ENCODE assay signal across 28 cellular contexts in the genomic region with DNA sequence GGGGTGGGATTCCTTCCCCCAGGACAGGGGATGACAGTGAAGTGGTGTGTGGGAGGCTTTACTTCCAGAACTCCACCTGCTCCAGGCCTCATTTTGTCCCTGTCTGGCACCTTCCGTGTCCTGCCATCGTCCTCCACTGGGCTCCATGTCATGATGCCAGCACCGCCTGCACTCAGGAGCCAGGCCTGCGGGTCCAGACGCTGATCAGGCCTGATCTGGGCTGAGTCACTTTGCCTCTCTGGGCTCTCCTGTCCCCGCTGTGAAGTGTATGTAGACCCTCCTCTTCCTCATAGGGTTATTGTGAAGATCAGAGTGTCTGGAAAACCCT. TPM values are rescaled to one million over a fixed set of nuclear protein-coding genes. Genes with fewer than 3 reads are reported as not detected.
"Had no signal": no experiment of that assay in that cellular context is flagged by ENCODE, and none has a peak within 500 bp of the region (broad histone marks: within the 10 kb centered on the region; RNA-seq: fewer than 3 reads in every experiment).

No MANE protein-coding gene starts in this region.

- H3K4me1 Mint-ChIP-seq: activated naive CD4-positive, alpha-beta T cell treated with anti-CD3 and anti-CD28 coated beads, Interleukin-2, amount 50 U/mL, for 24 hours had no signal

- H2AFZ ChIP-seq: neural progenitor cell had no signal

- H3K4me3 ChIP-seq: ascending aorta, neural progenitor cell, ovary, right lobe of liver, testis, upper lobe of left lung had no signal

- H3K4me3 Mint-ChIP-seq: activated naive CD4-positive, alpha-beta T cell treated with anti-CD3 and anti-CD28 coated beads, Interleukin-2, amount 50 U/mL, for 24 hours; dendritic cell treated with granulocyte-macrophage colony-stimulating factor and Interleukin-4, amounts not matched to agents 40 ng/mL and 50 ng/mL, for 4 days had no signal

- H3K27me3 Mint-ChIP-seq: activated naive CD4-positive, alpha-beta T cell treated with anti-CD3 and anti-CD28 coated beads, Interleukin-2, amount 50 U/mL, for 24 hours; dendritic cell treated with granulocyte-macrophage colony-stimulating factor and Interleukin-4, amounts not matched to agents 40 ng/mL and 50 ng/mL, for 4 days had no signal

- H3K4me1 ChIP-seq: foreskin keratinocyte, right lobe of liver had no signal

- ATAC-seq: foreskin keratinocyte, left lobe of liver, right lobe of liver had no signal

- H3K36me3 ChIP-seq: neural progenitor cell, ovary had no signal

- H3K27ac ChIP-seq: foreskin keratinocyte, neural progenitor cell, ovary, right lobe of liver had no signal

- DNase-seq: activated CD4-positive, alpha-beta T cell treated with anti-CD3 and anti-CD28 coated beads for 1 hour; activated CD8-positive, alpha-beta memory T cell treated with anti-CD3 and anti-CD28 coated beads for 24 hours; activated CD8-positive, alpha-beta memory T cell treated with anti-CD3 and anti-CD28 coated beads, Interleukin-2, amount 50 U/mL, for 48 hours; activated effector memory CD4-positive, alpha-beta T cell treated with anti-CD3 and anti-CD28 coated beads, Interleukin-2, amount 50 U/mL, for 16 hours; activated T-cell treated with anti-CD3 and anti-CD28 coated beads, Interleukin-2, amount 50 U/mL, for 48 hours; effector memory CD4-positive, alpha-beta T cell; foreskin keratinocyte; head of caudate nucleus; midbrain; right lobe of liver; small intestine; stimulated activated CD4-positive, alpha-beta T cell treated with anti-CD3 and anti-CD28 coated beads, Interleukin-15, amount 100 ng/mL, for 24 hours; stimulated activated CD4-positive, alpha-beta T cell treated with anti-CD3 and anti-CD28 coated beads, Interleukin-2, amount 100 ng/mL, for 48 hours; stomach; SW 1271; T-helper 2 cell; testis; upper lobe of left lung had no signal

- H3K27ac Mint-ChIP-seq: activated naive CD4-positive, alpha-beta T cell treated with anti-CD3 and anti-CD28 coated beads, Interleukin-2, amount 50 U/mL, for 24 hours; dendritic cell treated with granulocyte-macrophage colony-stimulating factor and Interleukin-4, amounts not matched to agents 40 ng/mL and 50 ng/mL, for 4 days; neural progenitor cell had no signal

- H3K27me3 ChIP-seq: ascending aorta, foreskin keratinocyte, neural progenitor cell, ovary, right lobe of liver, stomach, testis, upper lobe of left lung had no signal

- H3K9me3 Mint-ChIP-seq: activated naive CD4-positive, alpha-beta T cell treated with anti-CD3 and anti-CD28 coated beads, Interleukin-2, amount 50 U/mL, for 24 hours; dendritic cell treated with granulocyte-macrophage colony-stimulating factor and Interleukin-4, amounts not matched to agents 40 ng/mL and 50 ng/mL, for 4 days; neural progenitor cell had no signal

- H3K9me3 ChIP-seq: ascending aorta, ovary, right lobe of liver, stomach, testis, upper lobe of left lung had no signal

RNA-seq across cellular contexts. Expression of a gene that starts 40.4 kb away (rescaled TPM):
- total RNA-seq: ascending aorta, chondrocyte, epithelial cell of proximal tubule, fibroblast of lung, myocyte, right lobe of liver, stomach had no signal
